In the genomic region with DNA sequence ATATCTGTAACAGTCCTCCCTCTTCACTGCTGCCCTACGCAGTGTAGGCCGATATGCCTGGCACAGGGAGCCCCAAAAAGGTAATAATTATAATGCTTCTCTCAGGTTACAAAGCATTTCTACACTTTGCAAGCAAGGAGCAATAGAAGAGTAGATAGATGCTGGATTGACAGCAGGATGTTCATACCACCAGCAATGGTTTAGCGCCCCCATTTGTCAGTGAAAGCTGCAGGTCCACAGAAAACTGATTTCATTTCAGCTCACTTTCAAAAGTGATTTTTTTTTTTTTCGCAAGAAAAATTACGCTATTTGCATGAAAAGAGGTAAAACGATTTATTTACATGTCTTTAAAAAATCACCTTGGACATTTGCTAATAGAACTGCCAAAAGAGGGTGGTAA, we compare ENCODE assay signal across 13 cellular contexts. TPM values are rescaled to one million over a fixed set of nuclear protein-coding genes. Genes with fewer than 3 reads are reported as not detected.
A peak's percentile ranks its signal among the peaks of the same experiment; 100 is the strongest.
DNase-seq lines count a peak whose midpoint lies in the region; ATAC-seq and TF ChIP-seq lines count a peak whose summit lies in the region.
"Had no signal": no experiment of that assay in that cellular context is flagged by ENCODE, and none has a peak within 500 bp of the region (broad histone marks: within the 10 kb centered on the region; RNA-seq: fewer than 3 reads in every experiment).

No MANE protein-coding gene starts in this region.

- no peaks in the 10 kb centered on the region for H3K9me3 ChIP-seq in cardiac muscle cell (ENCODE audit: low read depth)
- no peaks in the 10 kb centered on the region for H3K9me3 ChIP-seq in right atrium auricular region
- H3K9me3 ChIP-seq: MG63, spleen had no signal

- TF ChIP-seq CTCF in cardiac muscle cell (IDR thresholded peaks at IDR 0.05; ENCODE audit: low read depth, low read length) (peak; percentile 25), right atrium auricular region (IDR thresholded peaks at IDR 0.05) (peak in 1 of 2 donors; percentile 23)

- DNase-seq in cardiac muscle cell (ENCODE audit: low read depth in 1 of 2, low spot score in 1 of 2) (peak; percentile 7 to 27), right atrium auricular region (ENCODE audit: low spot score) (no peak), RKO (ENCODE audit: low spot score) (peak; percentile 20), fibroblast of peridontal ligament (ENCODE audit: extremely low read depth) (peak; percentile 18), mucosa of gallbladder (ENCODE audit: low spot score) (no peak), amniotic stem cell (lab: John Stamatoyannopoulos, UW) (no peak)
- DNase-seq: CD4-positive, alpha-beta memory T cell; effector memory CD8-positive, alpha-beta T cell; MG63; spleen had no signal

- no peaks in the 10 kb centered on the region for H3K27me3 ChIP-seq in cardiac muscle cell
- no peaks in the 10 kb centered on the region for H3K27me3 ChIP-seq in right atrium auricular region
- H3K27me3 ChIP-seq: MG63, spleen had no signal

- ATAC-seq in GM18520 (IDR thresholded peaks at IDR 0.05; ENCODE audit: unreplicated experiment) (no peak), HG02588 (IDR thresholded peaks at IDR 0.05; ENCODE audit: unreplicated experiment) (no peak)
- ATAC-seq: effector memory CD8-positive, alpha-beta T cell had no signal

- H3K4me1 ChIP-seq in cardiac muscle cell (ENCODE audit: low read depth) (no peaks in the 10 kb centered on the region), right atrium auricular region (no peaks in the 10 kb centered on the region)
- H3K4me1 ChIP-seq: spleen had no signal

- no peaks in the 10 kb centered on the region for H3K36me3 ChIP-seq in cardiac muscle cell
- H3K36me3 ChIP-seq in right atrium auricular region, result peaks cover 12% of the 10 kb centered on the region
- H3K36me3 ChIP-seq: MG63 had no signal

- H3K27ac ChIP-seq in cardiac muscle cell (no peak overlapping the region), right atrium auricular region (no peak overlapping the region)
- H3K27ac ChIP-seq: spleen had no signal

- no peak overlapping the region for H3K4me3 ChIP-seq in cardiac muscle cell
- no peak overlapping the region for H3K4me3 ChIP-seq in right atrium auricular region
- H3K4me3 ChIP-seq: lung, MG63, spleen had no signal

RNA-seq across cellular contexts. Expression of gene HPF1, which starts 34.5 kb away (rescaled TPM):
- total RNA-seq in cardiac muscle cell (22.4 and 27.5 TPM in 2 replicates), right atrium auricular region (10 to 100 TPM; 25.7 to 31.3 TPM), mucosa of gallbladder (16.2 TPM)
- 51.8 and 53.8 TPM in 2 replicates for polyA plus RNA-seq in cardiac muscle cell

Comparison
In these comparisons a context has a peak if more than half of its experiments do, and no peak if none do; other contexts are left out.
1. DNase-seq: peak in cardiac muscle cell (2 of 2), RKO (single experiment) and fibroblast of peridontal ligament (single experiment); none in right atrium auricular region (single experiment), mucosa of gallbladder (single experiment) and amniotic stem cell (single experiment).